10 cellular contexts compared by ENCODE assay signal in genomic region chr1:201702936-201703335, GRCh38.
DNase-seq lines count a peak whose midpoint lies in the region; TF ChIP-seq lines count a peak whose summit lies in the region.
"Had no signal": no experiment of that assay in that cellular context is flagged by ENCODE, and none has a peak within 500 bp of the region (broad histone marks: within the 10 kb centered on the region; RNA-seq: fewer than 3 reads in every experiment).

No MANE protein-coding gene starts in this region.

- no peaks in the 10 kb centered on the region for H3K27me3 ChIP-seq in SK-N-SH (ENCODE audit: insufficient read depth)
- no peaks in the 10 kb centered on the region for H3K27me3 ChIP-seq in CD8-positive, alpha-beta memory T cell (ENCODE audit: insufficient read depth, low read length, poor library complexity, severe bottlenecking)

- peak overlapping the region; percentile 77 to 98 for H3K27ac ChIP-seq in SK-N-SH (ENCODE audit: low read depth in 2 of 2, low read length in 1 of 2)
- no peak overlapping the region for H3K27ac ChIP-seq in CD8-positive, alpha-beta memory T cell (ENCODE audit: low read depth, low read length)
- H3K27ac ChIP-seq: C4-2B had no signal

- DNase-seq in ACHN (peak; percentile 19), NCI-H1417 treated with DMSO at 0.1 percent for 48 hours (lab: John Stamatoyannopoulos, UW) (peak; percentile 96), SK-N-SH (peak; percentile 82), left kidney (ENCODE audit: low read depth, low spot score) (peak; percentile 91), GM10266 (ENCODE audit: extremely low spot score) (no peak), OCI-M2 (lab: John Stamatoyannopoulos, UW; ENCODE audit: unreplicated experiment) (no peak)
- DNase-seq in CD8-positive, alpha-beta memory T cell = no peak
- no peak for DNase-seq in activated CD4-positive, alpha-beta T cell treated with anti-CD3 and anti-CD28 coated beads for 48 hours
- DNase-seq: activated naive CD4-positive, alpha-beta T cell treated with Interleukin-2 at 50 U/mL for 16 hours had no signal

- TF ChIP-seq CTCF in SK-N-SH (IDR thresholded peaks at IDR 0.05) (no peak), GM10266 (IDR thresholded peaks at IDR 0.05; ENCODE audit: control insufficient read depth, insufficient read depth, low read depth, missing control alignments) (no peak)

- POLR2A ChIA-PET in SK-N-SH (lab: Yijun Ruan, JAX) = interaction anchor here (0.5 to 1.2 kb wide), 2 partner anchors 53 to 141 kb away, joined by 4 to 6 read pairs; no protein-coding TSS in a partner anchor
- POLR2A ChIA-PET in CD8-positive, alpha-beta memory T cell (lab: Charles Lee) = no interaction called here

- CTCF ChIA-PET in SK-N-SH (lab: Yijun Ruan, JAX) = interaction anchor here (0.5 to 35.0 kb wide), 23 partner anchors 9 to 190 kb away, joined by 3 to 827 read pairs (median 10); partner anchors contain the start of genes IPO9 and NAV1
- CTCF ChIA-PET in CD8-positive, alpha-beta memory T cell (lab: Charles Lee) = interaction anchor here (1.6 to 3.0 kb wide), 3 partner anchors 10 to 143 kb away, joined by 4 to 8 read pairs (median 8); no protein-coding TSS in a partner anchor

- peaks cover 28 to 44% of the 10 kb centered on the region in 2 experiments for H3K4me1 ChIP-seq in SK-N-SH (ENCODE audit: control insufficient read depth in 1 of 2, insufficient read depth in 2 of 2, low read depth in 1 of 2, low read length in 1 of 2)
- no peaks in the 10 kb centered on the region for H3K4me1 ChIP-seq in CD8-positive, alpha-beta memory T cell (ENCODE audit: insufficient read depth, low read length)

- peaks cover 8 to 12% of the 10 kb centered on the region in 2 donors for H3K27me3 Mint-ChIP-seq in CD8-positive, alpha-beta memory T cell

- peak overlapping the region; percentile 57; the same call in 1 of the 2 replicates for H3K4me2 ChIP-seq in SK-N-SH

- no peak overlapping the region for H3K4me3 ChIP-seq in SK-N-SH (ENCODE audit: low read depth in 2 of 2, low read length in 1 of 2)
- no peak overlapping the region for H3K4me3 ChIP-seq in CD8-positive, alpha-beta memory T cell (ENCODE audit: low read length)

- TF ChIP-seq EP300 in SK-N-SH (IDR thresholded peaks at IDR 0.05; ENCODE audit: borderline replicate concordance in 1 of 2, low read depth in 1 of 2, low read length in 1 of 2) = peak in 1 of 2 experiments; percentile 40; a peak in 1 of 4 replicates

- H3K27ac Mint-ChIP-seq in CD8-positive, alpha-beta memory T cell = no peak overlapping the region

- peaks cover 38% of the 10 kb centered on the region for H3F3A ChIP-seq in SK-N-SH (replicated peaks; ENCODE audit: insufficient read depth)

- H4K20me1 ChIP-seq in SK-N-SH (ENCODE audit: insufficient read depth) = peaks cover 22% of the 10 kb centered on the region

- 49% methylated on average over 2 of the region's 2 CpGs for WGBS in SK-N-SH (ENCODE audit: low lambda C conversion rate)

- H3K36me3 Mint-ChIP-seq in CD8-positive, alpha-beta memory T cell = peaks cover 0 to 2% (median 0%) of the 10 kb centered on the region in 3 donors

- no peaks in the 10 kb centered on the region for H3K9me2 ChIP-seq in SK-N-SH

- peaks cover 0 to 9% (median 3%) of the 10 kb centered on the region in 5 donors for H3K9me3 Mint-ChIP-seq in CD8-positive, alpha-beta memory T cell

- peaks cover 3 to 36% of the 10 kb centered on the region in 2 experiments for H3K36me3 ChIP-seq in SK-N-SH (replicated peaks in 1 of 2; ENCODE audit: control insufficient read depth in 1 of 2, insufficient read depth in 2 of 2, low read length in 1 of 2)
- no peaks in the 10 kb centered on the region for H3K36me3 ChIP-seq in CD8-positive, alpha-beta memory T cell (ENCODE audit: insufficient read depth, low read length)

- peak overlapping the region; percentile 32; the same call in 1 of the 2 replicates for H3K9ac ChIP-seq in SK-N-SH

- H2AFZ ChIP-seq in SK-N-SH (ENCODE audit: low read depth) = no peak overlapping the region

- in situ Hi-C loops in ACHN (cut with HindIII; ENCODE audit: low pct_ligation_motif_present, low pct_unique_long_range_greater_than_20kb, low sequenced_read_pairs) = no loop called here

- peak overlapping the region in 1 of 7 donors; percentile 18 for H3K4me3 Mint-ChIP-seq in CD8-positive, alpha-beta memory T cell

- TF ChIP-seq RAD21 in SK-N-SH (IDR thresholded peaks at IDR 0.05; ENCODE audit: low read length) = peak; percentile 28

- no peaks in the 10 kb centered on the region for H3K9me3 ChIP-seq in SK-N-SH
- H3K9me3 ChIP-seq in CD8-positive, alpha-beta memory T cell (ENCODE audit: low read length) = no peaks in the 10 kb centered on the region

- H3K4me1 Mint-ChIP-seq in CD8-positive, alpha-beta memory T cell = no peaks in the 10 kb centered on the region

- peaks cover 98% of the 10 kb centered on the region for H3K79me2 ChIP-seq in SK-N-SH (ENCODE audit: insufficient read depth)

TF ChIP-seq in SK-N-SH, 30 proteins besides CTCF, POLR2A, EP300 and RAD21:
- TF ChIP-seq JUND (IDR thresholded peaks at IDR 0.05) (no peak), RXRA (IDR thresholded peaks at IDR 0.05; ENCODE audit: borderline replicate concordance, low read depth) (no peak), YY1 (IDR thresholded peaks at IDR 0.05; ENCODE audit: low read depth) (no peak), IRF3 (IDR thresholded peaks at IDR 0.05; ENCODE audit: low read depth, low read length) (no peak), TEAD4 (IDR thresholded peaks at IDR 0.05; ENCODE audit: borderline replicate concordance, insufficient read depth) (no peak), GATA2 (CRISPR knock-in tag; IDR thresholded peaks at IDR 0.05) (peak; percentile 7; the same call in 1 of the 2 replicates), ELF1 (IDR thresholded peaks at IDR 0.05) (no peak), MXI1 (IDR thresholded peaks at IDR 0.05; ENCODE audit: low read depth, low read length) (peak; percentile 73; the same call in 1 of the 2 replicates), FOXM1 (IDR thresholded peaks at IDR 0.05; ENCODE audit: low read depth) (no peak), RFX5 (IDR thresholded peaks at IDR 0.05; ENCODE audit: low read length) (peak; percentile 98), SMC3 (IDR thresholded peaks at IDR 0.05; ENCODE audit: low read depth, low read length) (no peak), RCOR1 (IDR thresholded peaks at IDR 0.05; ENCODE audit: low read length) (peak; percentile 47; the same call in 1 of the 2 replicates), NRF1 (IDR thresholded peaks at IDR 0.05; ENCODE audit: low read depth, low read length) (no peak)
TF ChIP-seq in SK-N-SH: peak in this region for 4.

Comparison
In these comparisons a context has a peak if more than half of its experiments do, and no peak if none do; other contexts are left out.
1. DNase-seq: peak in ACHN (single experiment), NCI-H1417 treated with DMSO at 0.1 percent for 48 hours (single experiment), SK-N-SH (single experiment) and left kidney (single experiment); none in GM10266 (single experiment), OCI-M2 (single experiment), CD8-positive, alpha-beta memory T cell (0 of 5) and activated CD4-positive, alpha-beta T cell treated with anti-CD3 and anti-CD28 coated beads for 48 hours (single experiment).